ENCODE assay signal across 23 cellular contexts in the genomic region with DNA sequence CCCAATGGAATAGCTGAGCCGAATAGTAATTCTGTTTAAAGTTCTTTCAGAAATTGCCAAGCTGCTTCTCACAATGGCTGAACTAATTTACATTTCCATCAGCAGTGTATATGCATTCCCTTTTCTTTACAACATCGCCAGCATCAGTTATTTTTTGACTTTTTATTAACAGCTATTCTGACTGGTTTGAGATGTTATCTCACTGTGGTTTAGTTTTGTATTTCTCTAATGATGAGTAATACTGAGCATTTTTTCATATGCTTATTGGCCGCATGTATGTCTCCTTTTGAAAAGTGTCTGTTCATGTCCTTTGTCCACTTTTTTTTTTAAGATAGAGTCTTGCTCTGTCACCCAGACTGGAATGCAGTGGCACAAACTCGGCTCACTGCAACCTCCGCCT.
A peak's percentile ranks its signal among the peaks of the same experiment; 100 is the strongest.
DNase-seq lines count a peak whose midpoint lies in the region; ATAC-seq, FAIRE-seq and TF ChIP-seq lines count a peak whose summit lies in the region.
"Had no signal": no experiment of that assay in that cellular context is flagged by ENCODE, and none has a peak within 500 bp of the region (broad histone marks: within the 10 kb centered on the region; RNA-seq: fewer than 3 reads in every experiment).

No MANE protein-coding gene starts in this region.

- BruUV-seq in endothelial cell of umbilical vein (replicated peaks; lab: Mats Ljungman, UMichigan): no TSS peak

- no peaks in the 10 kb centered on the region for H3K9me2 ChIP-seq in GM23248 (ENCODE audit: insufficient read depth)

- no peaks in the 10 kb centered on the region for H3K4me1 ChIP-seq in GM23248 (ENCODE audit: insufficient read depth)
- H3K4me1 ChIP-seq in endothelial cell of umbilical vein (ENCODE audit: control insufficient read depth, extremely low read depth, insufficient read depth, low read length): no peaks in the 10 kb centered on the region
- no peaks in the 10 kb centered on the region for H3K4me1 ChIP-seq in upper lobe of right lung

- ATAC-seq in activated CD4-positive, CD25-positive, alpha-beta regulatory T cell treated with anti-CD3 and anti-CD28 coated beads, Interleukin-2, amount 50 U/mL, for 24 hours: peak; percentile 42 to 50
- no peak for ATAC-seq in upper lobe of right lung
- ATAC-seq: CD8-positive, alpha-beta T cell had no signal

- peaks cover 31% of the 10 kb centered on the region for H3K36me3 Mint-ChIP-seq in activated CD4-positive, alpha-beta memory T cell treated with anti-CD3 and anti-CD28 coated beads for 36 hours

- H3K4me3 Mint-ChIP-seq in activated CD4-positive, alpha-beta memory T cell treated with anti-CD3 and anti-CD28 coated beads for 36 hours: no peak overlapping the region
- H3K4me3 Mint-ChIP-seq: B cell; CD8-positive, alpha-beta T cell had no signal

- H3K9ac ChIP-seq in GM23248 (no peak overlapping the region), endothelial cell of umbilical vein (replicated peaks; ENCODE audit: extremely low read depth, insufficient read depth, low read length) (no peak overlapping the region)

- H3K4me3 ChIP-seq in GM23248: no peak overlapping the region
- no peak overlapping the region for H3K4me3 ChIP-seq in endothelial cell of umbilical vein (replicated peaks in 1 of 3; ENCODE audit: insufficient read depth in 1 of 3, low read depth in 1 of 3, low read length in 3 of 3)
- no peak overlapping the region for H3K4me3 ChIP-seq in upper lobe of right lung

- no peaks in the 10 kb centered on the region for H3K9me1 ChIP-seq in endothelial cell of umbilical vein (replicated peaks; ENCODE audit: control insufficient read depth, extremely low read depth, insufficient read depth, low read length)

- no peaks in the 10 kb centered on the region for H3K9me3 Mint-ChIP-seq in activated CD4-positive, alpha-beta memory T cell treated with anti-CD3 and anti-CD28 coated beads for 36 hours
- H3K9me3 Mint-ChIP-seq: CD8-positive, alpha-beta T cell had no signal

- CTCF ChIA-PET in activated CD4-positive, alpha-beta memory T cell treated with anti-CD3 and anti-CD28 coated beads for 36 hours (lab: Charles Lee): no interaction called here
- CTCF ChIA-PET in endothelial cell of umbilical vein (lab: Charles Lee): interaction anchor here (1.4 kb wide), 1 partner anchor 11 kb away, joined by 3 read pairs; no protein-coding TSS in a partner anchor

- H3K4me2 ChIP-seq in GM23248 (ENCODE audit: unreplicated experiment) (no peak overlapping the region), endothelial cell of umbilical vein (ENCODE audit: insufficient read depth, low read length) (no peak overlapping the region)

- POLR2A ChIA-PET in activated CD4-positive, alpha-beta memory T cell treated with anti-CD3 and anti-CD28 coated beads for 36 hours (lab: Charles Lee): interaction anchor here (0.6 to 0.7 kb wide), 2 partner anchors 10 to 66 kb away, joined by 4 to 5 read pairs; no protein-coding TSS in a partner anchor
- POLR2A ChIA-PET in endothelial cell of umbilical vein (lab: Charles Lee): no interaction called here

- H3K79me2 ChIP-seq in GM23248 (ENCODE audit: insufficient read depth) (no peaks in the 10 kb centered on the region), endothelial cell of umbilical vein (ENCODE audit: control insufficient read depth, insufficient read depth, low read length) (no peaks in the 10 kb centered on the region)

- H3K36me3 ChIP-seq in GM23248 (ENCODE audit: low read depth) (peaks cover 25% of the 10 kb centered on the region), endothelial cell of umbilical vein (ENCODE audit: control insufficient read depth in 2 of 2, extremely low read depth in 1 of 2, insufficient read depth in 2 of 2, low read length in 2 of 2) (peaks cover 2 to 6% of the 10 kb centered on the region in 2 experiments), upper lobe of right lung (peaks cover 50% of the 10 kb centered on the region)

- in situ Hi-C loops in GM23248 (cut with MboI): no loop called here

- H2AFZ ChIP-seq in GM23248 (no peak overlapping the region), endothelial cell of umbilical vein (ENCODE audit: low read depth, low read length) (no peak overlapping the region)

- TF ChIP-seq POLR2A in endothelial cell of umbilical vein (IDR thresholded peaks at IDR 0.05; ENCODE audit: low read depth, low read length): no peak

- no peak for TF ChIP-seq CTCF in endothelial cell of umbilical vein (IDR thresholded peaks at IDR 0.05; ENCODE audit: extremely low read depth in 1 of 2, insufficient read depth in 1 of 2, low read depth in 1 of 2, low read length in 2 of 2)
- no peak for TF ChIP-seq CTCF in upper lobe of right lung (IDR thresholded peaks at IDR 0.05)

- peaks cover 5% of the 10 kb centered on the region for H3K4me1 Mint-ChIP-seq in activated CD4-positive, alpha-beta memory T cell treated with anti-CD3 and anti-CD28 coated beads for 36 hours (ENCODE audit: low read depth)
- H3K4me1 Mint-ChIP-seq: B cell had no signal

- H3K27ac Mint-ChIP-seq in activated CD4-positive, alpha-beta memory T cell treated with anti-CD3 and anti-CD28 coated beads for 36 hours: peak overlapping the region; percentile 42
- H3K27ac Mint-ChIP-seq: B cell; CD8-positive, alpha-beta T cell had no signal

- no peak for DNase-seq in activated CD4-positive, CD25-positive, alpha-beta regulatory T cell (lab: John Stamatoyannopoulos, UW)
- DNase-seq in GM23248: peak; percentile 14
- DNase-seq in activated CD4-positive, alpha-beta memory T cell treated with anti-CD3 and anti-CD28 coated beads for 36 hours: no peak
- no peak for DNase-seq in endothelial cell of umbilical vein (ENCODE audit: low read depth, low spot score)
- DNase-seq in occipital lobe (lab: John Stamatoyannopoulos, UW): no peak
- DNase-seq in activated CD8-positive, alpha-beta memory T cell treated with anti-CD3 and anti-CD28 coated beads, Interleukin-2, amount 50 U/mL, for 4 hours: no peak
- DNase-seq in upper lobe of right lung: no peak
- DNase-seq: CD8-positive, alpha-beta T cell; DND-41; HCEC 1CT; MV-4-11; NCI-H1417; NCI-H187 treated with DMSO at 0.1 percent for 48 hours; NCI-H2171; NCI-H446; NCI-H69; SIG-M5 had no signal

- WGBS in GM23248 (ENCODE audit: low coverage in 1 of 2, low lambda C conversion rate in 2 of 2, missing lambda C conversion rate in 2 of 2), 2 experiments: 84 to 90% methylated on average over 5 of the region's 5 CpGs

- dilution Hi-C loops in endothelial cell of umbilical vein (cut with MboI; ENCODE audit: extremely low pct_ligation_motif_present, low sequenced_read_pairs): no loop called here

- intact Hi-C loops in activated CD4-positive, alpha-beta memory T cell treated with anti-CD3 and anti-CD28 coated beads for 36 hours (cut with micrococcal nuclease): loop anchor here (1.0 kb wide), 1 partner anchor 23 kb away; no protein-coding TSS in a partner anchor
- intact Hi-C loops in endothelial cell of umbilical vein (cut with micrococcal nuclease): no loop called here
- intact Hi-C loops in upper lobe of right lung (cut with DNase I): no loop called here

- H3K27me3 ChIP-seq in GM23248 (replicated peaks; ENCODE audit: insufficient read depth) (no peaks in the 10 kb centered on the region), endothelial cell of umbilical vein (ENCODE audit: control insufficient read depth in 2 of 2, insufficient read depth in 2 of 2, low read length in 2 of 2) (no peaks in the 10 kb centered on the region), upper lobe of right lung (no peaks in the 10 kb centered on the region)

- no peak for FAIRE-seq in endothelial cell of umbilical vein (lab: Jason Lieb, UNC)
- FAIRE-seq: GM12892, HTR-8/SVneo had no signal

- no peak overlapping the region for H3K27ac ChIP-seq in GM23248
- no peak overlapping the region for H3K27ac ChIP-seq in endothelial cell of umbilical vein (ENCODE audit: insufficient read depth, low read depth, low read length)
- no peak overlapping the region for H3K27ac ChIP-seq in upper lobe of right lung
- H3K27ac ChIP-seq: 22Rv1, HL-60 had no signal

- H3K9me3 ChIP-seq in GM23248 (ENCODE audit: low read depth) (no peaks in the 10 kb centered on the region), endothelial cell of umbilical vein (replicated peaks; ENCODE audit: control insufficient read depth, insufficient read depth, low read length) (no peaks in the 10 kb centered on the region), upper lobe of right lung (no peaks in the 10 kb centered on the region)

- H4K20me1 ChIP-seq in GM23248 (ENCODE audit: insufficient read depth) (no peaks in the 10 kb centered on the region), endothelial cell of umbilical vein (replicated peaks; ENCODE audit: control insufficient read depth, extremely low read depth, insufficient read depth, low read length) (no peaks in the 10 kb centered on the region)

- H3K27me3 Mint-ChIP-seq in activated CD4-positive, alpha-beta memory T cell treated with anti-CD3 and anti-CD28 coated beads for 36 hours: no peaks in the 10 kb centered on the region
- H3K27me3 Mint-ChIP-seq: B cell had no signal

- 0 out of 2 replicates have a peak, but pooled peaks cover under 1% of the 10 kb centered on the region for H3F3A ChIP-seq in GM23248 (ENCODE audit: insufficient read depth)

TF ChIP-seq in endothelial cell of umbilical vein, 7 proteins besides CTCF, POLR2A, EP300 and RAD21:
- TF ChIP-seq, protein P1, sequence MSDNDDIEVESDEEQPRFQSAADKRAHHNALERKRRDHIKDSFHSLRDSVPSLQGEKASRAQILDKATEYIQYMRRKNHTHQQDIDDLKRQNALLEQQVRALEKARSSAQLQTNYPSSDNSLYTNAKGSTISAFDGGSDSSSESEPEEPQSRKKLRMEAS (IDR thresholded peaks at IDR 0.05; ENCODE audit: insufficient read depth, insufficient read length): no peak
- TF ChIP-seq GATA2 (IDR thresholded peaks at IDR 0.05; ENCODE audit: insufficient read depth, insufficient read length, low read depth, low read length): peak; percentile 18
